21 cellular contexts compared by ENCODE assay signal in the genomic region with DNA sequence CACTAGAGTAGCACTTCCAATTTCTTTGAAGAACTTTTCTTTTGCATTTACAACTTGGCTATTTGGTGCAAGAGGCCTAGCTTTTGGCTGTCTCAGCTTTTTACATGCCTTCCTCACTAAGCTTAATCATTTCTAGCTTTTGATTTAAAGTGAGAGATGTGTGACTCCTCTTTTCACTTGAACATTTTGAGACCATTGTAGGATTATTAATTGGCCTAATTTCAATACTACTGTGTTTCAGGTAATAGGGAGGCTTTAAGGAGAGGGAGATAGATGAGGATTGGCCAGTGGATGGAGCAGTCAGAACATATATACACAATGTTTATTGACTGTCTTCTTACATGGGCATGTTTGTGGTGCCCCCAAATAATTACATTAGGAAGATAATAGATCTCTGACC.
"Had no signal": no experiment of that assay in that cellular context is flagged by ENCODE, and none has a peak within 500 bp of the region (broad histone marks: within the 10 kb centered on the region; RNA-seq: fewer than 3 reads in every experiment).

No MANE protein-coding gene starts in this region.

- H3K27ac Mint-ChIP-seq: dendritic cell treated with granulocyte-macrophage colony-stimulating factor and Interleukin-4, amounts not matched to agents 40 ng/mL and 50 ng/mL, for 4 days; effector memory CD8-positive, alpha-beta T cell; endodermal cell had no signal

- H3K4me1 Mint-ChIP-seq: endodermal cell had no signal

- H3K4me3 Mint-ChIP-seq: dendritic cell treated with granulocyte-macrophage colony-stimulating factor and Interleukin-4, amounts not matched to agents 40 ng/mL and 50 ng/mL, for 4 days; effector memory CD8-positive, alpha-beta T cell; endodermal cell had no signal

- DNase-seq: colonic mucosa; cortex of kidney; dermis blood vessel endothelial cell; dorsolateral prefrontal cortex; effector CD4-positive, alpha-beta T cell; effector CD8-positive, alpha-beta T cell; effector memory CD4-positive, alpha-beta T cell; effector memory CD8-positive, alpha-beta T cell; endodermal cell; erythroblast; esophagus squamous epithelium; foreskin fibroblast; foreskin melanocyte; gastrocnemius medialis; glutamatergic neuron; head of caudate nucleus; heart left ventricle; heart right ventricle had no signal

- ATAC-seq: effector memory CD8-positive, alpha-beta T cell; esophagus mucosa; gastrocnemius medialis; gastroesophageal sphincter; heart left ventricle; heart right ventricle had no signal
